In the genomic region with DNA sequence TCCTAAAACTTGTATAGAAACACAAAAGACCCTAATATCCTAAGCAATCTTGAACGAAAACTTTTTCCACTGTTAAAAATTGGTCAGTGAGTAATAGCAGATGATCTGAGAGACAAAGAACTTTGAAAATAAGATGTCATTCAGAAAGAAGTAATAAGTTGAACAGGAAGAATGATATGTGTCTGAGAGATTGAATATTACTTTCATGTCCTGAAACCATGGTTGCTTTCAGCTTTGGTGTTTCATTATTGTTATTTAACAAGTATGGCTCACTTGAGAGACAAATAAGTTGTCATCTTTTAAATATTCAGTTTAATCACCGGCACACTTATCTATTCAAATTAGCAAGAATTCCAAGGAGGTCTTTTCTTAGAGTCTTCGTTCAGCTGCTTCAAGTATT, we compare ENCODE assay signal across 18 cellular contexts. TPM values are rescaled to one million over a fixed set of nuclear protein-coding genes. Genes with fewer than 3 reads are reported as not detected.
DNase-seq lines count a peak whose midpoint lies in the region; ATAC-seq and TF ChIP-seq lines count a peak whose summit lies in the region.
"Had no signal": no experiment of that assay in that cellular context is flagged by ENCODE, and none has a peak within 500 bp of the region (broad histone marks: within the 10 kb centered on the region; RNA-seq: fewer than 3 reads in every experiment).

No MANE protein-coding gene starts in this region.

- TF ChIP-seq CTCF in RWPE2 (IDR thresholded peaks at IDR 0.05; ENCODE audit: poor library complexity, severe bottlenecking), result no peak
- no peak for TF ChIP-seq CTCF in tibial artery (IDR thresholded peaks at IDR 0.05)

- H3K4me1 ChIP-seq in CD4-positive, alpha-beta memory T cell (ENCODE audit: insufficient read depth, low read length), result peaks cover 87% of the 10 kb centered on the region
- H3K4me1 ChIP-seq in RWPE2 (ENCODE audit: insufficient read depth, poor library complexity, severe bottlenecking) (peaks cover 15% of the 10 kb centered on the region), tibial artery (peaks cover 0 to 17% (median 4%) of the 10 kb centered on the region in 4 donors)
- H3K4me1 ChIP-seq: BE2C, upper lobe of right lung had no signal

- no peak overlapping the region for H3K4me3 ChIP-seq in CD4-positive, alpha-beta memory T cell (ENCODE audit: low read length in 2 of 2)
- H3K4me3 ChIP-seq in RWPE2 (ENCODE audit: severe bottlenecking) (no peak overlapping the region), tibial artery (no peak overlapping the region)
- H3K4me3 ChIP-seq: upper lobe of right lung had no signal

- no peak for DNase-seq in activated CD4-positive, CD25-positive, alpha-beta regulatory T cell (lab: John Stamatoyannopoulos, UW)
- no peak for DNase-seq in CD4-positive, alpha-beta memory T cell
- DNase-seq in RWPE2 (ENCODE audit: low spot score) (no peak), immature natural killer cell (no peak), D341Med (ENCODE audit: low spot score) (no peak), AG08396 (ENCODE audit: low spot score) (no peak), tibial artery (no peak)
- DNase-seq: 8988T; activated CD4-positive, alpha-beta T cell treated with anti-CD3 and anti-CD28 coated beads, Interleukin-2, amount 50 U/mL, for 1 hour; amygdala; BE2C; NCI-H1417; stimulated activated CD4-positive, alpha-beta T cell treated with anti-CD3 and anti-CD28 coated beads, Interleukin-4, amount 100 ng/mL, for 1 hour; upper lobe of right lung had no signal

- H3K27me3 ChIP-seq in CD4-positive, alpha-beta memory T cell (ENCODE audit: insufficient read depth, low read length), result no peaks in the 10 kb centered on the region
- H3K27me3 ChIP-seq in RWPE2 (ENCODE audit: insufficient read depth, poor library complexity, severe bottlenecking) (no peaks in the 10 kb centered on the region), tibial artery (no peaks in the 10 kb centered on the region)
- H3K27me3 ChIP-seq: BE2C, upper lobe of right lung had no signal

- CTCF ChIA-PET in CD4-positive, alpha-beta memory T cell (lab: Charles Lee; ENCODE audit: partially characterized antibody), result no interaction called here

- POLR2A ChIA-PET in CD4-positive, alpha-beta memory T cell (lab: Charles Lee; ENCODE audit: partially characterized antibody), result no interaction called here

- H3K36me3 ChIP-seq in CD4-positive, alpha-beta memory T cell (ENCODE audit: insufficient read depth, low read length), result no peaks in the 10 kb centered on the region
- H3K36me3 ChIP-seq in RWPE2 (ENCODE audit: low read depth) (no peaks in the 10 kb centered on the region), tibial artery (no peaks in the 10 kb centered on the region)
- H3K36me3 ChIP-seq: BE2C, upper lobe of right lung had no signal

- no peaks in the 10 kb centered on the region for H3K27me3 Mint-ChIP-seq in CD4-positive, alpha-beta memory T cell
- H3K27me3 Mint-ChIP-seq in immature natural killer cell (ENCODE audit: low read depth in 3 of 3), result no peaks in the 10 kb centered on the region

- H3K4me1 Mint-ChIP-seq in CD4-positive, alpha-beta memory T cell, result peaks cover 63 to 93% (median 84%) of the 10 kb centered on the region in 4 donors
- peaks cover 86 to 100% of the 10 kb centered on the region in 2 donors for H3K4me1 Mint-ChIP-seq in immature natural killer cell

- no peak overlapping the region for H3K27ac ChIP-seq in CD4-positive, alpha-beta memory T cell (ENCODE audit: low read depth, low read length)
- H3K27ac ChIP-seq in RWPE2 (ENCODE audit: poor library complexity, severe bottlenecking), result peak overlapping the region; percentile 18
- no peak overlapping the region for H3K27ac ChIP-seq in tibial artery
- H3K27ac ChIP-seq: HL-60, RWPE1, upper lobe of right lung had no signal

- peaks cover 0 to 7% (median 0%) of the 10 kb centered on the region in 8 donors for H3K9me3 Mint-ChIP-seq in CD4-positive, alpha-beta memory T cell
- no peaks in the 10 kb centered on the region for H3K9me3 Mint-ChIP-seq in immature natural killer cell

- intact Hi-C loops in CD4-positive, alpha-beta memory T cell (cut with micrococcal nuclease), result no loop called here
- intact Hi-C loops in tibial artery (cut with DNase I; ENCODE audit: low total_unique reads), result no loop called here

- peak overlapping the region in 2 of 7 donors; percentile 26 to 39 for H3K27ac Mint-ChIP-seq in CD4-positive, alpha-beta memory T cell
- H3K27ac Mint-ChIP-seq in immature natural killer cell, result peak overlapping the region in 5 of 6 donors; percentile 15 to 71 (median 46)
- H3K27ac Mint-ChIP-seq: activated T-helper 1 cell treated with anti-CD3 and anti-CD28 coated beads, Interleukin-12 subunit alpha, Interleukin-12 subunit beta, Interleukin-2, Interleukin-4 antibody, amounts not matched to agents 30 ng/mL and 10 ng/mL and 1 ng/mL, durations not matched to agents 14 hours and 24 hours and 36 hours had no signal

- ATAC-seq in activated CD4-positive, CD25-positive, alpha-beta regulatory T cell treated with anti-CD3 and anti-CD28 coated beads, Interleukin-2, amount 50 U/mL, for 24 hours, result peak; percentile 68 to 72
- no peak for ATAC-seq in RWPE2 (ENCODE audit: low read depth)

- H3K4me3 Mint-ChIP-seq in CD4-positive, alpha-beta memory T cell, result peak overlapping the region in 6 of 8 donors; percentile 9 to 53 (median 26)
- peak overlapping the region in 2 of 5 donors; percentile 6 to 72 for H3K4me3 Mint-ChIP-seq in immature natural killer cell
- H3K4me3 Mint-ChIP-seq: activated T-helper 1 cell treated with anti-CD3 and anti-CD28 coated beads, Interleukin-12 subunit alpha, Interleukin-12 subunit beta, Interleukin-2, Interleukin-4 antibody, amounts not matched to agents 30 ng/mL and 10 ng/mL and 1 ng/mL, durations not matched to agents 14 hours and 24 hours and 36 hours had no signal

- peaks cover 50 to 62% of the 10 kb centered on the region in 2 donors for H3K36me3 Mint-ChIP-seq in CD4-positive, alpha-beta memory T cell
- H3K36me3 Mint-ChIP-seq in immature natural killer cell, result peaks cover 12 to 22% (median 14%) of the 10 kb centered on the region in 3 donors

- H3K9me3 ChIP-seq in CD4-positive, alpha-beta memory T cell (ENCODE audit: control insufficient read depth in 1 of 2, low read length in 2 of 2), result no peaks in the 10 kb centered on the region
- no peaks in the 10 kb centered on the region for H3K9me3 ChIP-seq in RWPE2 (ENCODE audit: severe bottlenecking)
- no peaks in the 10 kb centered on the region for H3K9me3 ChIP-seq in tibial artery
- H3K9me3 ChIP-seq: BE2C, upper lobe of right lung had no signal

RNA-seq across cellular contexts. Expression of a gene that starts 11.4 kb away (rescaled TPM):
- total RNA-seq in CD4-positive, alpha-beta memory T cell, result 100 to 1,000 TPM; 128 to 131 TPM
- polyA plus RNA-seq in CD4-positive, alpha-beta memory T cell, result 100 to 1,000 TPM in 1 of 2 donors, 10 to 100 TPM in 1; 75.8 to 132 TPM
- 100 to 1,000 TPM; 129 to 147 (median 131) TPM for polyA plus RNA-seq in immature natural killer cell
